ENCODE assay signal across 12 cellular contexts in genomic region chr6:119205911-119206617, GRCh38.
DNase-seq lines count a peak whose midpoint lies in the region; ATAC-seq and TF ChIP-seq lines count a peak whose summit lies in the region.
"Had no signal": no experiment of that assay in that cellular context is flagged by ENCODE, and none has a peak within 500 bp of the region (broad histone marks: within the 10 kb centered on the region; RNA-seq: fewer than 3 reads in every experiment).

No MANE protein-coding gene starts in this region.

- no peaks in the 10 kb centered on the region for H3K9me3 ChIP-seq in ovary
- H3K9me3 ChIP-seq: Peyer's patch, transverse colon had no signal

- H3K27ac Mint-ChIP-seq in activated B cell treated with CpG ODN at 0.5 μM for 24 hours, result peak overlapping the region; percentile 57

- no peak for TF ChIP-seq POLR2A in ovary (IDR thresholded peaks at IDR 0.05)

- no peak for TF ChIP-seq CTCF in activated B cell treated with CpG ODN at 0.5 μM for 24 hours (IDR thresholded peaks at IDR 0.05)
- no peak for TF ChIP-seq CTCF in ovary (IDR thresholded peaks at IDR 0.05)

- no peak overlapping the region for H3K4me3 Mint-ChIP-seq in activated B cell treated with CpG ODN at 0.5 μM for 24 hours
- H3K4me3 Mint-ChIP-seq: CD14-positive monocyte had no signal

- no peak overlapping the region for H3K4me3 ChIP-seq in ovary
- H3K4me3 ChIP-seq: Peyer's patch, transverse colon had no signal

- ATAC-seq in GM18508 (IDR thresholded peaks at IDR 0.05; ENCODE audit: insufficient read depth, unreplicated experiment), result peak; percentile 85
- ATAC-seq in GM21367 (IDR thresholded peaks at IDR 0.05; ENCODE audit: unreplicated experiment), result peak; percentile 91
- ATAC-seq in HG03045 (IDR thresholded peaks at IDR 0.05; ENCODE audit: unreplicated experiment), result peak; percentile 90
- no peak for ATAC-seq in activated B cell treated with CpG ODN at 0.5 μM for 24 hours (ENCODE audit: low read depth)

- no peaks in the 10 kb centered on the region for H3K36me3 ChIP-seq in ovary

- intact Hi-C loops in activated B cell treated with CpG ODN at 0.5 μM for 24 hours (cut with micrococcal nuclease), result no loop called here
- intact Hi-C loops in ovary (cut with DNase I), result no loop called here

- CTCF ChIA-PET in activated B cell treated with CpG ODN at 0.5 μM for 24 hours (lab: Charles Lee), result no interaction called here

- peaks cover 20% of the 10 kb centered on the region for H3K4me1 Mint-ChIP-seq in activated B cell treated with CpG ODN at 0.5 μM for 24 hours

- DNase-seq in activated B cell treated with CpG ODN at 0.5 μM for 24 hours (no peak), ovary (no peak), NCI-H1436 treated with DMSO at 0.1 percent for 48 hours (lab: John Stamatoyannopoulos, UW) (no peak), amygdala (lab: John Stamatoyannopoulos, UW) (no peak)
- no peak for DNase-seq in stimulated activated CD8-positive, alpha-beta memory T cell treated with anti-CD3 and anti-CD28 coated beads, Interleukin-4, amount 100 ng/mL, for 48 hours
- DNase-seq: activated CD4-positive, CD25-positive, alpha-beta regulatory T cell; Peyer's patch; transverse colon had no signal

- no peaks in the 10 kb centered on the region for H3K27me3 Mint-ChIP-seq in activated B cell treated with CpG ODN at 0.5 μM for 24 hours

- H3K36me3 Mint-ChIP-seq in activated B cell treated with CpG ODN at 0.5 μM for 24 hours (ENCODE audit: low read depth), result peaks cover 20% of the 10 kb centered on the region

- H3K9me3 Mint-ChIP-seq in activated B cell treated with CpG ODN at 0.5 μM for 24 hours, result no peaks in the 10 kb centered on the region
- H3K9me3 Mint-ChIP-seq: CD14-positive monocyte had no signal

- WGBS in ovary, 3 donors, result 84 to 88% (median 86%) methylated on average over 7 of the region's 7 CpGs

- H3K4me1 ChIP-seq in ovary (ENCODE audit: insufficient read depth), result no peaks in the 10 kb centered on the region
- H3K4me1 ChIP-seq: Peyer's patch had no signal

- TF ChIP-seq EP300 in ovary (IDR thresholded peaks at IDR 0.05), result no peak

- H3K27me3 ChIP-seq in ovary, result no peaks in the 10 kb centered on the region
- H3K27me3 ChIP-seq: Peyer's patch, transverse colon had no signal

- POLR2A ChIA-PET in activated B cell treated with CpG ODN at 0.5 μM for 24 hours (lab: Charles Lee), result no interaction called here

- H3K27ac ChIP-seq in ovary, result no peak overlapping the region
- H3K27ac ChIP-seq: Peyer's patch, transverse colon had no signal
